18 cellular contexts compared by ENCODE assay signal in the genomic region with DNA sequence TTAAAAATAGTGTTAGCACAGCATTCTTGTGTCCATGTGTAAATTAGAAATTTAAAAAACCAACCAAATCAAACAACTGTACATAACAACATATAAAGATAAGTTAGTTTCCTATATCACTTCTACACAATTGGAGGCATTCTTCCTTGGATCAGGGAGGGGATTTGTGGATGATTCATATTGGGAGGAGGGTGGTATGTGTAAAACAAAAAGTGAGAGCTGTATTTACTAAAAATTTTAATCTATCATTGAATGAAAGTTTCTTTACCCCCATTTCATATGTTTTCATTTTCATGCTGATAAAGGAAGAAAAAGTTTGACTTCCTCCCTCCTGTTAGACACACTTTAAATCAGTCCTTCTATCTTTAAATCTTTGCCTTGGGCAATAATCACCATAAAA.
A peak's percentile ranks its signal among the peaks of the same experiment; 100 is the strongest.
DNase-seq lines count a peak whose midpoint lies in the region; ATAC-seq, FAIRE-seq and TF ChIP-seq lines count a peak whose summit lies in the region.
"Had no signal": no experiment of that assay in that cellular context is flagged by ENCODE, and none has a peak within 500 bp of the region (broad histone marks: within the 10 kb centered on the region; RNA-seq: fewer than 3 reads in every experiment).

No MANE protein-coding gene starts in this region.

- peak overlapping the region; percentile 31 to 60; a peak in 1 of 6 replicates for H3K27ac ChIP-seq in A549
- peak overlapping the region in 1 of 2 experiments; percentile 90; a peak in 2 of 4 replicates for H3K27ac ChIP-seq in SK-N-SH (ENCODE audit: low read depth in 2 of 2, low read length in 1 of 2)
- H3K27ac ChIP-seq: neutrophil had no signal

- ATAC-seq in A549: no peak
- no peak for ATAC-seq in HG02571 (IDR thresholded peaks at IDR 0.05; ENCODE audit: unreplicated experiment)
- ATAC-seq: GM23338 had no signal

- no peaks in the 10 kb centered on the region for H3K4me1 Mint-ChIP-seq in nephron progenitor cell
- H3K4me1 Mint-ChIP-seq: endodermal cell had no signal

- peaks cover 4% of the 10 kb centered on the region for H3K27me3 Mint-ChIP-seq in nephron progenitor cell (ENCODE audit: low read depth, poor library complexity)

- H3K79me2 ChIP-seq in SK-N-SH (ENCODE audit: insufficient read depth): no peaks in the 10 kb centered on the region

- no peak overlapping the region; the same call in 1 of the 2 replicates for H3K9ac ChIP-seq in SK-N-SH

- TF ChIP-seq CTCF in A549 (IDR thresholded peaks at IDR 0.05) (no peak), SK-N-SH (IDR thresholded peaks at IDR 0.05) (no peak), nephron progenitor cell (IDR thresholded peaks at IDR 0.05) (no peak)

- TF ChIP-seq RAD21 in A549 (conservative IDR thresholded peaks at IDR 0.05 in 1 of 2, IDR thresholded peaks at IDR 0.05 in 1 of 2): no peak
- TF ChIP-seq RAD21 in SK-N-SH (IDR thresholded peaks at IDR 0.05; ENCODE audit: low read length): no peak

- peaks cover 23% of the 10 kb centered on the region for H3K36me3 Mint-ChIP-seq in nephron progenitor cell (ENCODE audit: low read depth)

- peaks cover 23% of the 10 kb centered on the region for H3K9me3 Mint-ChIP-seq in nephron progenitor cell

- CTCF ChIA-PET in A549 (lab: Yijun Ruan, JAX) (interaction anchor here (1.4 kb wide), 1 partner anchor 35 kb away, joined by 4 read pairs; no protein-coding TSS in a partner anchor), SK-N-SH (lab: Yijun Ruan, JAX) (interaction anchor here (1.2 kb wide), 1 partner anchor 14 kb away, joined by 3 read pairs; no protein-coding TSS in a partner anchor)

- no peaks in the 10 kb centered on the region for H3K27me3 ChIP-seq in SK-N-SH (ENCODE audit: insufficient read depth)
- H3K27me3 ChIP-seq: BE2C, neutrophil had no signal

- H3K4me3 ChIP-seq in A549 (no peak overlapping the region), SK-N-SH (ENCODE audit: low read depth in 2 of 2, low read length in 1 of 2) (no peak overlapping the region)
- H3K4me3 ChIP-seq: GM23338 had no signal

- H3K27ac Mint-ChIP-seq in nephron progenitor cell: no peak overlapping the region
- H3K27ac Mint-ChIP-seq: endodermal cell, GM23338 had no signal

- TF ChIP-seq EP300 in A549 (IDR thresholded peaks at IDR 0.05): no peak
- TF ChIP-seq EP300 in SK-N-SH (IDR thresholded peaks at IDR 0.05; ENCODE audit: borderline replicate concordance in 1 of 2, low read depth in 1 of 2, low read length in 1 of 2): no peak

- POLR2A ChIA-PET in A549 (lab: Yijun Ruan, JAX) (no interaction called here), SK-N-SH (lab: Yijun Ruan, JAX) (no interaction called here)

- H3K36me3 ChIP-seq in SK-N-SH (replicated peaks in 1 of 2; ENCODE audit: control insufficient read depth in 1 of 2, insufficient read depth in 2 of 2, low read length in 1 of 2): no peaks in the 10 kb centered on the region
- H3K36me3 ChIP-seq: BE2C, neutrophil had no signal

- H3K4me2 ChIP-seq in A549 (peak overlapping the region; percentile 60; the same call in 2 of the 3 replicates), SK-N-SH (peak overlapping the region; percentile 42; the same call in 1 of the 2 replicates)
- H3K4me2 ChIP-seq: GM23338 had no signal

- H3K9me2 ChIP-seq in SK-N-SH: no peaks in the 10 kb centered on the region

- no peak for TF ChIP-seq POLR2A in A549 (IDR thresholded peaks at IDR 0.05; ENCODE audit: low read length)
- TF ChIP-seq POLR2A in H54 (IDR thresholded peaks at IDR 0.05; ENCODE audit: low read depth, low read length): no peak

- peaks cover 24% of the 10 kb centered on the region for H3F3A ChIP-seq in SK-N-SH (replicated peaks; ENCODE audit: insufficient read depth)

- H3K4me1 ChIP-seq in A549 (peaks cover 24% of the 10 kb centered on the region), SK-N-SH (ENCODE audit: control insufficient read depth in 1 of 2, insufficient read depth in 2 of 2, low read depth in 1 of 2, low read length in 1 of 2) (peaks cover 3 to 9% of the 10 kb centered on the region in 2 experiments)
- H3K4me1 ChIP-seq: BE2C had no signal

- H2AFZ ChIP-seq in SK-N-SH (ENCODE audit: low read depth): peak overlapping the region; percentile 10; the same call in 1 of the 2 replicates
- H2AFZ ChIP-seq: GM23338 had no signal

- no peak overlapping the region for H3K4me3 Mint-ChIP-seq in nephron progenitor cell
- H3K4me3 Mint-ChIP-seq: endodermal cell, GM23338 had no signal

- no peak for DNase-seq in A549 (ENCODE audit: low read depth in 1 of 2, low spot score in 1 of 2)
- no peak for DNase-seq in H54 (ENCODE audit: insufficient read length, low spot score)
- no peak for DNase-seq in SK-N-SH
- peak; percentile 31 for DNase-seq in fibroblast of peridontal ligament (ENCODE audit: extremely low read depth)
- DNase-seq in AG20443 (ENCODE audit: low spot score): no peak
- no peak for DNase-seq in nephron progenitor cell
- DNase-seq in NCI-H748 (lab: John Stamatoyannopoulos, UW; ENCODE audit: unreplicated experiment): no peak
- DNase-seq: activated naive CD4-positive, alpha-beta T cell; BE2C; caudate nucleus; DMS 273 treated with DMSO at 0.1 percent for 48 hours; endodermal cell; mesendoderm; NCI-H1092 treated with DMSO at 0.1 percent for 48 hours; trophoblast cell had no signal

- no peaks in the 10 kb centered on the region for H4K20me1 ChIP-seq in SK-N-SH (ENCODE audit: insufficient read depth)

- FAIRE-seq in A549 (lab: Jason Lieb, UNC): no peak
- peak; percentile 65 for FAIRE-seq in H54 (lab: Jason Lieb, UNC)

- peaks cover 17% of the 10 kb centered on the region for H3K9me3 ChIP-seq in A549
- H3K9me3 ChIP-seq in SK-N-SH: no peaks in the 10 kb centered on the region
- H3K9me3 ChIP-seq: BE2C, neutrophil had no signal

TF ChIP-seq in A549, 52 proteins besides CTCF, POLR2A, EP300 and RAD21 (continues in another document):
- TF ChIP-seq CHD4 (IDR thresholded peaks at IDR 0.05; ENCODE audit: borderline replicate concordance) (no peak), HEYL (CRISPR knock-in tag; IDR thresholded peaks at IDR 0.05) (no peak), RNF2 (IDR thresholded peaks at IDR 0.05; ENCODE audit: borderline replicate concordance, low read depth) (no peak), FOSB (CRISPR knock-in tag; IDR thresholded peaks at IDR 0.05) (no peak), TFCP2L1 (CRISPR knock-in tag; IDR thresholded peaks at IDR 0.05) (no peak)
- TF ChIP-seq, protein P1, sequence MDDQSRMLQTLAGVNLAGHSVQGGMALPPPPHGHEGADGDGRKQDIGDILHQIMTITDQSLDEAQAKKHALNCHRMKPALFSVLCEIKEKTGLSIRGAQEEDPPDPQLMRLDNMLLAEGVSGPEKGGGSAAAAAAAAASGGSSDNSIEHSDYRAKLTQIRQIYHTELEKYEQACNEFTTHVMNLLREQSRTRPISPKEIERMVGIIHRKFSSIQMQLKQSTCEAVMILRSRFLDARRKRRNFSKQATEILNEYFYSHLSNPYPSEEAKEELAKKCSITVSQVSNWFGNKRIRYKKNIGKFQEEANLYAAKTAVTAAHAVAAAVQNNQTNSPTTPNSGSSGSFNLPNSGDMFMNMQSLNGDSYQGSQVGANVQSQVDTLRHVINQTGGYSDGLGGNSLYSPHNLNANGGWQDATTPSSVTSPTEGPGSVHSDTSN (IDR thresholded peaks at IDR 0.05): no peak

TF ChIP-seq in SK-N-SH, 30 proteins besides CTCF, POLR2A, EP300 and RAD21:
- TF ChIP-seq, protein P1 (IDR thresholded peaks at IDR 0.05): no peak
- TF ChIP-seq FOSL2 (IDR thresholded peaks at IDR 0.05; ENCODE audit: borderline replicate concordance, low read depth) (peak; percentile 25; the same call in 1 of the 2 replicates), TEAD4 (IDR thresholded peaks at IDR 0.05; ENCODE audit: borderline replicate concordance, insufficient read depth) (no peak), GATA2 (CRISPR knock-in tag; IDR thresholded peaks at IDR 0.05) (peak; percentile 27; the same call in 1 of the 2 replicates)
